In the genomic region with DNA sequence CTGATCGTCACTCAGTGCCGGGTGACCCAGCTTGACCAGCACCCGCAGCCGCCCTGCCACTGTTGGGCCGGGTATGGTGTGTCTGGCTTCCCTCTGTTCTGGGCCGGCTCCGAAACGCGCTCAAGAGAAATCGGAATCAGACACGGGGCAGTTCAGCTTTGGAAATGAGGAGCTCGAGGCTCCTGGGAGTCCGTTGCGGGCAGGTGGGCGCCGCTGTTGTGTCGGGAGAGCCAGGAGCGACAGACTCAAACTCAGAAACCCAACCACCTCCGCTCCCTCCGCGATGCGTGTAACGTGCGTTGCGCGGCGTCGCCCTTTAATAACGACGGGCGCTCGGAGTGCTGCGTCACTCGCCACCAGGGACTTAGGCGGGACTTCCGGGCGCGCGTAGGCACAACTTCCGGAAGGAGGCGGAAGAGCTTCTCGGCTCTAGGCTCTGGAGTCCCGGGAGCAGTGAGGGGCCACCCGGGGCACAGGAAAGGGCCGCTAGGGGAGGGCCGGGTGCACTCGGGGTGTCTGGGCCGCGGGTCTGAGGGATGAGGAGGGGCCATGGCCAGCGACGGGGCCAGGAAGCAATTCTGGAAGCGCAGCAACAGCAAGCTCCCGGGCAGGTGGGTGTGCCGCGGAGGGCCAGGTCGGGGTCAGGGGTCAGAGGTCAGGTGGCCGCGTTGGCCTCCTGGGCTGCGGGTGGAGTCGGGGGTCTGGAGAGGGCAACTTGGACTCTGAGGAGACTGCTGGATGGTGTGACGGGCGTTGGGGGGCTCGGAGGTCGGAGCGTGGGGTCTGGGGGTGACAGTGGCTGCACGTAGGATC, we compare ENCODE assay signal across 8 cellular contexts. TPM values are rescaled to one million over a fixed set of nuclear protein-coding genes. Genes with fewer than 3 reads are reported as not detected.
DNase-seq lines count a peak whose midpoint lies in the region; TF ChIP-seq lines count a peak whose summit lies in the region.

A gene with protein sequence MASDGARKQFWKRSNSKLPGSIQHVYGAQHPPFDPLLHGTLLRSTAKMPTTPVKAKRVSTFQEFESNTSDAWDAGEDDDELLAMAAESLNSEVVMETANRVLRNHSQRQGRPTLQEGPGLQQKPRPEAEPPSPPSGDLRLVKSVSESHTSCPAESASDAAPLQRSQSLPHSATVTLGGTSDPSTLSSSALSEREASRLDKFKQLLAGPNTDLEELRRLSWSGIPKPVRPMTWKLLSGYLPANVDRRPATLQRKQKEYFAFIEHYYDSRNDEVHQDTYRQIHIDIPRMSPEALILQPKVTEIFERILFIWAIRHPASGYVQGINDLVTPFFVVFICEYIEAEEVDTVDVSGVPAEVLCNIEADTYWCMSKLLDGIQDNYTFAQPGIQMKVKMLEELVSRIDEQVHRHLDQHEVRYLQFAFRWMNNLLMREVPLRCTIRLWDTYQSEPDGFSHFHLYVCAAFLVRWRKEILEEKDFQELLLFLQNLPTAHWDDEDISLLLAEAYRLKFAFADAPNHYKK (plus strand): TSS at position 413 of the 813 bp plus-strand sequence. CDS start 137 bp downstream, at position 550.

- H2BK12ac ChIP-seq in H9 (ENCODE audit: insufficient read length, low read depth, low read length), result no peak within 1 kb of the TSS

- H2AFZ ChIP-seq in H9 (ENCODE audit: low read length) (no peak within 1 kb of the TSS), MM.1S (ENCODE audit: low read length) (peak within 1 kb of the TSS; percentile 82)

- no peak within 1 kb of the TSS for H4K91ac ChIP-seq in H9 (ENCODE audit: insufficient read length, low read depth, low read length)

- H3K9me2 ChIP-seq in MM.1S (replicated peaks; ENCODE audit: insufficient read depth, low read length), result no peaks in the 10 kb centered on the region

- H3K9me3 ChIP-seq in H9 (ENCODE audit: control insufficient read depth, low read depth, low read length) (no peaks in the 10 kb centered on the region), MM.1S (replicated peaks; ENCODE audit: insufficient read depth, low read length) (no peaks in the 10 kb centered on the region), SJCRH30 (replicated peaks) (no peaks in the 10 kb centered on the region), stomach (no peaks in the 10 kb centered on the region)

- peak within 1 kb of the TSS; percentile 72 for H3K4me2 ChIP-seq in H9 (ENCODE audit: insufficient read depth, insufficient read length, low read length)
- peak within 1 kb of the TSS; percentile 84 for H3K4me2 ChIP-seq in MM.1S (ENCODE audit: low read depth, low read length)

- H3T11ph ChIP-seq in H9 (ENCODE audit: low read length), result no peak within 1 kb of the TSS

- peak in 2 of 4 donors; percentile 84 to 94 for TF ChIP-seq POLR2A in stomach (IDR thresholded peaks at IDR 0.05)

- H3K9me3 Mint-ChIP-seq in H9 (peaks cover 1 to 2% of the 10 kb centered on the region in 2 experiments; a peak in 3 of 5 replicates), neural crest cell (no peaks in the 10 kb centered on the region)

- H3K27ac ChIP-seq in H9 (ENCODE audit: insufficient read length, low read depth, low read length) (no peak within 1 kb of the TSS), MM.1S (ENCODE audit: low read length) (peak within 1 kb of the TSS; percentile 78), SJCRH30 (peak within 1 kb of the TSS; percentile 88), stomach (peak within 1 kb of the TSS; percentile 93 to 98 (median 97))

- peaks cover 5% of the 10 kb centered on the region for H3K79me1 ChIP-seq in H9 (ENCODE audit: insufficient read depth, low read depth, low read length, poor library complexity, severe bottlenecking)

- peaks cover 11% of the 10 kb centered on the region for H3K23me2 ChIP-seq in H9 (ENCODE audit: insufficient read length, low read depth, low read length, poor library complexity, severe bottlenecking)

- intact Hi-C loops in stomach (cut with DNase I; ENCODE audit: low total_unique reads), result no loop called here

- no peak within 1 kb of the TSS for H2AK5ac ChIP-seq in H9 (ENCODE audit: insufficient read length, low read length)

- WGBS in H9 (ENCODE audit: extremely low coverage, insufficient read length, low lambda C conversion rate), result no CpG with 5 or more reads among the region's 66 CpGs
- WGBS in stomach, 5 donors, result 0 to 2% (median 0%) methylated on average over 43 to 66 of the region's 66 CpGs

- no peak within 1 kb of the TSS for H2BK15ac ChIP-seq in H9 (ENCODE audit: low read depth, low read length)

- H3K27me3 ChIP-seq in H9 (ENCODE audit: insufficient read depth, low read length) (no peaks in the 10 kb centered on the region), MM.1S (replicated peaks; ENCODE audit: insufficient read depth, low read length) (no peaks in the 10 kb centered on the region), SJCRH30 (no peaks in the 10 kb centered on the region), stomach (no peaks in the 10 kb centered on the region)

- H3K4me1 Mint-ChIP-seq in H9 (peaks cover 13 to 25% of the 10 kb centered on the region in 2 experiments), neural crest cell (peaks cover 42% of the 10 kb centered on the region)

- H4K20me1 ChIP-seq in H9 (ENCODE audit: control insufficient read depth, insufficient read depth, insufficient read length) (no peaks in the 10 kb centered on the region), MM.1S (ENCODE audit: insufficient read depth, low read length) (0 out of 2 replicates have a peak, but pooled peaks cover 2% of the 10 kb centered on the region)

- H4K8ac ChIP-seq in H9 (replicated peaks; ENCODE audit: insufficient read length, low read depth, low read length), result no peak within 1 kb of the TSS

- H2BK120ac ChIP-seq in H9 (ENCODE audit: low read depth, low read length, poor library complexity, severe bottlenecking), result no peak within 1 kb of the TSS

- no peaks in the 10 kb centered on the region; the same call in 1 of the 2 replicates for H3F3A ChIP-seq in MM.1S (ENCODE audit: insufficient read depth, low read length)

- H3K56ac ChIP-seq in H9 (ENCODE audit: insufficient read length, low read depth, low read length), result no peak within 1 kb of the TSS

- peaks cover 19% of the 10 kb centered on the region; the same call in 1 of the 2 replicates for H3K79me2 ChIP-seq in H9 (ENCODE audit: insufficient read depth, low read length)
- peaks cover 58% of the 10 kb centered on the region for H3K79me2 ChIP-seq in MM.1S (ENCODE audit: low read length)

- H3K14ac ChIP-seq in H9 (ENCODE audit: insufficient read depth, low read length), result peak within 1 kb of the TSS; percentile 96

- H2BK20ac ChIP-seq in H9 (ENCODE audit: low read depth, low read length, poor library complexity, severe bottlenecking), result no peak within 1 kb of the TSS

- peak within 1 kb of the TSS; percentile 61 for H3K18ac ChIP-seq in H9 (ENCODE audit: insufficient read length, low read depth, low read length)

- H3K4me3 Mint-ChIP-seq in H9, result peak within 1 kb of the TSS; percentile 95 to 100
- H3K4me3 Mint-ChIP-seq in neural crest cell, result peak within 1 kb of the TSS; percentile 100

- H3K9ac ChIP-seq in H9 (ENCODE audit: extremely low read depth, insufficient read length, low read length) (peak within 1 kb of the TSS; percentile 88), MM.1S (ENCODE audit: low read length) (peak within 1 kb of the TSS; percentile 97)

- H3K4ac ChIP-seq in H9 (ENCODE audit: low read depth, low read length), result no peak within 1 kb of the TSS; the same call in 1 of the 2 replicates

- H3K36me3 ChIP-seq in MM.1S (replicated peaks; ENCODE audit: insufficient read depth, low read length), result no peaks in the 10 kb centered on the region
- no peaks in the 10 kb centered on the region for H3K36me3 ChIP-seq in SJCRH30
- H3K36me3 ChIP-seq in stomach, result no peaks in the 10 kb centered on the region

- H3K4me1 ChIP-seq in H9 (ENCODE audit: insufficient read depth, low read length), result no peaks in the 10 kb centered on the region; the same call in 1 of the 2 replicates
- H3K4me1 ChIP-seq in MM.1S (ENCODE audit: low read length), result peaks cover 7% of the 10 kb centered on the region; the same call in 1 of the 2 replicates
- no peaks in the 10 kb centered on the region for H3K4me1 ChIP-seq in SJCRH30
- H3K4me1 ChIP-seq in stomach, result peaks cover 37 to 76% (median 68%) of the 10 kb centered on the region in 4 donors

- H3K36me3 Mint-ChIP-seq in H9 (ENCODE audit: insufficient read depth in 1 of 3, low read depth in 3 of 3) (peaks cover 5 to 24% (median 10%) of the 10 kb centered on the region in 3 experiments; a peak in 6 of 7 replicates), neural crest cell (ENCODE audit: low read depth) (peaks cover 6% of the 10 kb centered on the region)

- no peak within 1 kb of the TSS for H2BK5ac ChIP-seq in H9 (ENCODE audit: insufficient read length, low read length)

- H3K27ac Mint-ChIP-seq in H9 (peak within 1 kb of the TSS; percentile 97 to 100 (median 97)), neural crest cell (ENCODE audit: unreplicated experiment) (peak within 1 kb of the TSS; percentile 99)

- peak within 1 kb of the TSS; percentile 24 for H4K5ac ChIP-seq in H9 (ENCODE audit: insufficient read length, low read depth, low read length)

- H3K27me3 Mint-ChIP-seq in H9 (ENCODE audit: low read depth), result no peaks in the 10 kb centered on the region
- no peaks in the 10 kb centered on the region for H3K27me3 Mint-ChIP-seq in neural crest cell (ENCODE audit: low read depth)

- DNase-seq in ELF-1 (ENCODE audit: low read depth, low spot score) (peak; percentile 97), H9 (peak; percentile 94), MM.1S (peak; percentile 97), SJCRH30 (peak; percentile 96 to 97), foreskin fibroblast (peak; percentile 93 to 97), neural crest cell (ENCODE audit: low read depth, low spot score) (peak; percentile 90), stomach (peak; percentile 96)
- peak; percentile 92 for DNase-seq in activated gamma-delta T cell treated with anti-CD3 and anti-CD28 coated beads, Interleukin-2, amount 50 U/mL, for 16 hours (ENCODE audit: low read depth)

- H3K4me3 ChIP-seq in MM.1S (ENCODE audit: low read length), result peak within 1 kb of the TSS; percentile 98
- H3K4me3 ChIP-seq in SJCRH30, result peak within 1 kb of the TSS; percentile 87
- peak within 1 kb of the TSS; percentile 97 to 99 for H3K4me3 ChIP-seq in foreskin fibroblast (ENCODE audit: low read depth in 1 of 2, low read length in 2 of 2)
- H3K4me3 ChIP-seq in stomach, result peak within 1 kb of the TSS; percentile 89 to 99 (median 94)

- H3K23ac ChIP-seq in H9 (ENCODE audit: insufficient read length, low read depth, low read length), result no peak within 1 kb of the TSS

- TF ChIP-seq CTCF in H9 (conservative IDR thresholded peaks at IDR 0.05) (no peak), MM.1S (IDR thresholded peaks at IDR 0.05; ENCODE audit: low read length) (no peak), foreskin fibroblast (IDR thresholded peaks at IDR 0.05; ENCODE audit: low read depth, low read length) (no peak), neural crest cell (conservative IDR thresholded peaks at IDR 0.05) (peak; percentile 13), stomach (IDR thresholded peaks at IDR 0.05) (peak in 3 of 7 experiments; percentile 10 to 28 (median 27))

- peak; percentile 26 for TF ChIP-seq EP300 in stomach (IDR thresholded peaks at IDR 0.05)

RNA-seq across cellular contexts. Expression of the gene that starts here (rescaled TPM):
- 19.3 and 20.8 TPM in 2 replicates for total RNA-seq in H9 (2021)
- total RNA-seq in SJCRH30 (2014; rRNA removed; shearing (Covaris generic)), result 8.4 and 8.9 TPM in 2 replicates
- 14.3 and 15.5 TPM in 2 replicates for total RNA-seq in neural crest cell
- 10 to 100 TPM; 13.8 to 53.1 (median 47.4) TPM for total RNA-seq in stomach
- 10 to 100 TPM; 13.3 to 22.1 (median 15.5) TPM for polyA plus RNA-seq in stomach
